ENCODE assay signal across 31 cellular contexts in genomic region chr17:33016920-33017319, GRCh38. TPM values are rescaled to one million over a fixed set of nuclear protein-coding genes. Genes with fewer than 3 reads are reported as not detected.
"Had no signal": no experiment of that assay in that cellular context is flagged by ENCODE, and none has a peak within 500 bp of the region (broad histone marks: within the 10 kb centered on the region; RNA-seq: fewer than 3 reads in every experiment).

No MANE protein-coding gene starts in this region.

- H3K4me3 ChIP-seq: ascending aorta, mucosa of descending colon, psoas muscle, thyroid gland had no signal

- H3K27ac Mint-ChIP-seq: activated CD4-positive, alpha-beta T cell treated with anti-CD3 and anti-CD28 coated beads, Interleukin-2, amount 10 ng/mL, durations not matched to agents 24 days and 14 days; activated CD8-positive, alpha-beta T cell treated with anti-CD3 and anti-CD28 coated beads, Interleukin-2, amount 10 ng/mL, durations not matched to agents 7 days and 5 days; activated T-cell treated with anti-CD3 and anti-CD28 coated beads, Interleukin-2, amount 50 U/mL, for 72 hours; effector memory CD8-positive, alpha-beta T cell; naive B cell; T-cell had no signal

- H3K4me1 ChIP-seq: ascending aorta, psoas muscle, thyroid gland had no signal

- ATAC-seq: activated CD8-positive, alpha-beta T cell treated with anti-CD3 and anti-CD28 coated beads, Interleukin-2, amount 10 ng/mL, durations not matched to agents 7 days and 5 days; activated T-cell treated with anti-CD3 and anti-CD28 coated beads, Interleukin-2, amount 50 U/mL, for 72 hours; effector memory CD8-positive, alpha-beta T cell; mucosa of descending colon; psoas muscle; right cardiac atrium; T-cell had no signal

- H3K36me3 ChIP-seq: ascending aorta, thyroid gland had no signal

- H3K9me3 Mint-ChIP-seq: activated CD4-positive, alpha-beta T cell treated with anti-CD3 and anti-CD28 coated beads, Interleukin-2, amount 10 ng/mL, durations not matched to agents 24 days and 14 days; activated T-cell treated with anti-CD3 and anti-CD28 coated beads, Interleukin-2, amount 50 U/mL, for 72 hours; effector memory CD8-positive, alpha-beta T cell; naive B cell; neural crest cell; T-cell had no signal

- H3K9me3 ChIP-seq: ascending aorta, mucosa of descending colon, psoas muscle, thyroid gland had no signal

- FAIRE-seq: keratinocyte had no signal

- H3K27ac ChIP-seq: ascending aorta, epithelial cell of prostate, psoas muscle, thyroid gland had no signal

- H3K27me3 Mint-ChIP-seq: activated CD4-positive, alpha-beta T cell treated with anti-CD3 and anti-CD28 coated beads, Interleukin-2, amount 10 ng/mL, durations not matched to agents 24 days and 14 days had no signal

- DNase-seq: activated CD4-positive, alpha-beta T cell treated with anti-CD3 and anti-CD28 coated beads, Interleukin-2, amount 10 ng/mL, durations not matched to agents 24 days and 14 days; activated CD4-positive, CD25-positive, alpha-beta regulatory T cell; activated CD8-positive, alpha-beta memory T cell treated with anti-CD3 and anti-CD28 coated beads, Interleukin-2, amount 50 U/mL, for 4 hours; activated CD8-positive, alpha-beta T cell treated with anti-CD3 and anti-CD28 coated beads, Interleukin-2, amount 10 ng/mL, durations not matched to agents 7 days and 5 days; activated effector memory CD4-positive, alpha-beta T cell treated with anti-CD3 and anti-CD28 coated beads, Interleukin-2, amount 50 U/mL, for 16 hours; activated naive CD4-positive, alpha-beta T cell treated with anti-CD3 and anti-CD28 coated beads, Interleukin-2, amount 50 U/mL, for 16 hours; activated T-cell treated with anti-CD3 and anti-CD28 coated beads, Interleukin-2, amount 50 U/mL, for 72 hours; cerebellar nuclear complex; effector memory CD8-positive, alpha-beta T cell; foreskin melanocyte; glutamatergic neuron; hippocampal formation; mucosa of descending colon; naive B cell; psoas muscle; right cardiac atrium; stimulated activated CD4-positive, alpha-beta T cell treated with anti-CD3 and anti-CD28 coated beads, Interleukin-2, amount 100 ng/mL, for 24 hours; stimulated activated naive CD4-positive, alpha-beta T cell treated with Interleukin-2 at 50 U/mL for 16 hours; T-cell; thyroid gland had no signal

- H3K4me1 Mint-ChIP-seq: activated CD4-positive, alpha-beta T cell treated with anti-CD3 and anti-CD28 coated beads, Interleukin-2, amount 10 ng/mL, durations not matched to agents 24 days and 14 days; naive B cell; T-cell had no signal

- H3K4me3 Mint-ChIP-seq: activated CD4-positive, alpha-beta T cell treated with anti-CD3 and anti-CD28 coated beads, Interleukin-2, amount 10 ng/mL, durations not matched to agents 24 days and 14 days; activated CD8-positive, alpha-beta T cell treated with anti-CD3 and anti-CD28 coated beads, Interleukin-2, amount 10 ng/mL, durations not matched to agents 7 days and 5 days; activated T-cell treated with anti-CD3 and anti-CD28 coated beads, Interleukin-2, amount 50 U/mL, for 72 hours; effector memory CD8-positive, alpha-beta T cell; naive B cell; neural crest cell; T-cell had no signal

- H3K27me3 ChIP-seq: ascending aorta, thyroid gland had no signal

- H3K36me3 Mint-ChIP-seq: naive B cell, T-cell had no signal

RNA-seq across cellular contexts. Expression of gene SPACA3, which starts 25.3 kb away (rescaled TPM):
- total RNA-seq: activated CD4-positive, alpha-beta T cell treated with anti-CD3 and anti-CD28 coated beads, Interleukin-2, amount 10 ng/mL, durations not matched to agents 24 days and 14 days; activated CD8-positive, alpha-beta T cell treated with anti-CD3 and anti-CD28 coated beads, Interleukin-2, amount 10 ng/mL, durations not matched to agents 7 days and 5 days; activated T-cell treated with anti-CD3 and anti-CD28 coated beads, Interleukin-2, amount 50 U/mL, for 72 hours; ascending aorta; dermis microvascular lymphatic vessel endothelial cell; fibroblast of lung; lung microvascular endothelial cell; mucosa of descending colon; neural crest cell; osteoblast; psoas muscle; right cardiac atrium; skeletal muscle tissue; subcutaneous adipose tissue; T-cell; thyroid gland; ureter had no signal
